ENCODE assay signal across 1 cellular context in genomic region chr16:83830091-83830768, GRCh38.
TF ChIP-seq lines count a peak whose summit lies in the region.

No MANE protein-coding gene starts in this region.

TF ChIP-seq in IMR-90, 13 proteins besides CTCF, POLR2A, EP300 and RAD21 (continued from another document):
- TF ChIP-seq CEBPB (IDR thresholded peaks at IDR 0.05; ENCODE audit: low read depth, low read length) = no peak
- TF ChIP-seq RCOR1 (IDR thresholded peaks at IDR 0.05; ENCODE audit: insufficient replicate concordance, low read length) = no peak
- no peak for TF ChIP-seq USF2 (IDR thresholded peaks at IDR 0.05; ENCODE audit: low read depth, low read length)
- no peak for TF ChIP-seq MAZ (IDR thresholded peaks at IDR 0.05; ENCODE audit: borderline replicate concordance, low read depth, low read length)
TF ChIP-seq in IMR-90: peak in this region for 0.
